In genomic region chr4:54213001-54213400, GRCh38 we compare ENCODE assay signal across 23 cellular contexts. TPM values are rescaled to one million over a fixed set of nuclear protein-coding genes. Genes with fewer than 3 reads are reported as not detected.
DNase-seq lines count a peak whose midpoint lies in the region; ATAC-seq, FAIRE-seq and TF ChIP-seq lines count a peak whose summit lies in the region.
"Had no signal": no experiment of that assay in that cellular context is flagged by ENCODE, and none has a peak within 500 bp of the region (broad histone marks: within the 10 kb centered on the region; RNA-seq: fewer than 3 reads in every experiment).

No MANE protein-coding gene starts in this region.

- DNase-seq in heart right ventricle (no peak), left cardiac atrium (no peak), cardiac fibroblast (ENCODE audit: low read depth in 2 of 2) (peak; percentile 20 to 50), keratinocyte (ENCODE audit: low read depth, low spot score) (no peak), cerebellar cortex (ENCODE audit: low spot score) (no peak), Caco-2 (no peak)
- DNase-seq in activated CD4-positive, alpha-beta T cell treated with anti-CD3 and anti-CD28 coated beads for 48 hours: no peak
- DNase-seq: 8988T; CD4-positive, alpha-beta memory T cell; DMS53; H9; KG1; NCI-H1105 treated with DMSO at 0.1 percent for 48 hours; NCI-H1694 treated with DMSO at 0.1 percent for 48 hours; NCI-H510A; NCI-H748 treated with DMSO at 0.1 percent for 48 hours; SHP77 had no signal

- no peak overlapping the region for H3K9ac ChIP-seq in keratinocyte (ENCODE audit: control insufficient read depth, extremely low read depth, insufficient read depth, low read length)
- H3K9ac ChIP-seq: BLaER1 had no signal

- POLR2A ChIA-PET in Caco-2 (lab: Charles Lee): interaction anchor here (1.1 kb wide), 1 partner anchor 12 kb away, joined by 4 read pairs; no protein-coding TSS in a partner anchor

- H3K27me3 ChIP-seq in heart right ventricle: peaks cover 0 to 16% (median 2%) of the 10 kb centered on the region in 7 donors
- no peaks in the 10 kb centered on the region for H3K27me3 ChIP-seq in keratinocyte (ENCODE audit: control insufficient read depth, extremely low read depth, insufficient read depth, low read length)
- no peaks in the 10 kb centered on the region for H3K27me3 ChIP-seq in Caco-2 (replicated peaks; ENCODE audit: control insufficient read depth, insufficient read depth, low read length)
- H3K27me3 ChIP-seq: BLaER1 had no signal

- peaks cover 0 to 16% (median 8%) of the 10 kb centered on the region in 9 donors for H3K4me1 ChIP-seq in heart right ventricle
- peaks cover 11% of the 10 kb centered on the region for H3K4me1 ChIP-seq in keratinocyte (ENCODE audit: control insufficient read depth, extremely low read depth, insufficient read depth, low read length)
- H3K4me1 ChIP-seq in Caco-2: peaks cover 36% of the 10 kb centered on the region
- H3K4me1 ChIP-seq: BLaER1 had no signal

- no peaks in the 10 kb centered on the region for H3K9me1 ChIP-seq in keratinocyte (ENCODE audit: control insufficient read depth, extremely low read depth, insufficient read depth, low read length)

- no TSS peak for BruUV-seq in Caco-2 (replicated peaks; lab: Mats Ljungman, UMichigan)

- H3K9me3 ChIP-seq in heart right ventricle (no peaks in the 10 kb centered on the region), keratinocyte (ENCODE audit: control insufficient read depth, low read depth, low read length) (no peaks in the 10 kb centered on the region), Caco-2 (no peaks in the 10 kb centered on the region)
- H3K9me3 ChIP-seq: BLaER1 had no signal

- no peaks in the 10 kb centered on the region for H3K79me2 ChIP-seq in keratinocyte (ENCODE audit: control insufficient read depth, insufficient read depth, low read length)

- intact Hi-C loops in heart right ventricle (cut with DNase I) (loop anchor here in 3 of 10 donors (10.0 kb wide), 3 partner anchors 118 to 508 kb away; partner anchors contain the start of gene CHIC2 (in 1 of the 3)), left cardiac atrium (cut with DNase I) (loop anchor here in 1 of 2 donors (10.0 kb wide), 1 partner anchor 148 kb away; the partner anchor contains the start of gene CHIC2), Caco-2 (cut with micrococcal nuclease; ENCODE audit: unreplicated experiment) (no loop called here)

- H3K36me3 ChIP-seq in heart right ventricle: no peaks in the 10 kb centered on the region
- no peaks in the 10 kb centered on the region for H3K36me3 ChIP-seq in keratinocyte (ENCODE audit: control insufficient read depth in 2 of 2, extremely low read depth in 1 of 2, insufficient read depth in 2 of 2, low read length in 2 of 2)
- H3K36me3 ChIP-seq in Caco-2 (ENCODE audit: control insufficient read depth, insufficient read depth, low read length): no peaks in the 10 kb centered on the region
- H3K36me3 ChIP-seq: BLaER1 had no signal

- no peaks in the 10 kb centered on the region for H3K4me1 Mint-ChIP-seq in Caco-2 (ENCODE audit: low read depth, unreplicated experiment)

- no peak overlapping the region for H3K27ac Mint-ChIP-seq in Caco-2 (ENCODE audit: unreplicated experiment)
- H3K27ac Mint-ChIP-seq: CD4-positive, alpha-beta memory T cell; H9 had no signal

- H3K9me3 Mint-ChIP-seq in Caco-2 (ENCODE audit: unreplicated experiment): peaks cover 11% of the 10 kb centered on the region

- no peaks in the 10 kb centered on the region for H3K27me3 Mint-ChIP-seq in Caco-2 (ENCODE audit: insufficient read depth, unreplicated experiment)

- 44% methylated on average over 3 of the region's 3 CpGs for WGBS in heart right ventricle, 2 donors

- dilution Hi-C loops in keratinocyte (cut with MboI; ENCODE audit: extremely low pct_ligation_motif_present, low sequenced_read_pairs): loop anchor here (25.0 kb wide), 1 partner anchor 276 kb away; no protein-coding TSS in a partner anchor

- H3K4me2 ChIP-seq in keratinocyte (ENCODE audit: control insufficient read depth, extremely low read depth, insufficient read depth, low read depth, low read length): no peak overlapping the region
- H3K4me2 ChIP-seq: BLaER1 had no signal

- H4K20me1 ChIP-seq in keratinocyte (ENCODE audit: control insufficient read depth, extremely low read depth, insufficient read depth, low read length): no peaks in the 10 kb centered on the region
- H4K20me1 ChIP-seq: BLaER1 had no signal

- H3K36me3 Mint-ChIP-seq in Caco-2 (ENCODE audit: insufficient read depth, unreplicated experiment): peaks cover 6% of the 10 kb centered on the region
- H3K36me3 Mint-ChIP-seq: CD4-positive, alpha-beta memory T cell had no signal

- CTCF ChIA-PET in Caco-2 (lab: Charles Lee): no interaction called here

- H3K27ac ChIP-seq in heart right ventricle (peak overlapping the region in 6 of 10 donors; percentile 22 to 80 (median 43)), keratinocyte (ENCODE audit: control insufficient read depth, insufficient read depth, low read length) (no peak overlapping the region)
- H3K27ac ChIP-seq: BLaER1 had no signal

- peak; percentile 32 for FAIRE-seq in keratinocyte (lab: Jason Lieb, UNC)
- FAIRE-seq: GM12891, HepG2, RCC 7860 had no signal

- no peak overlapping the region for H2AFZ ChIP-seq in keratinocyte (ENCODE audit: control insufficient read depth, low read length)

- no peak overlapping the region for H3K4me3 Mint-ChIP-seq in Caco-2 (ENCODE audit: unreplicated experiment)
- H3K4me3 Mint-ChIP-seq: CD4-positive, alpha-beta memory T cell; H9 had no signal

- H3K4me3 ChIP-seq in heart right ventricle: no peak overlapping the region
- H3K4me3 ChIP-seq in cardiac fibroblast (replicated peaks in 1 of 2; ENCODE audit: low read depth in 2 of 2, low read length in 2 of 2): no peak overlapping the region
- no peak overlapping the region for H3K4me3 ChIP-seq in keratinocyte (ENCODE audit: control insufficient read depth in 2 of 3, extremely low read depth in 1 of 3, insufficient read depth in 2 of 3, low read depth in 1 of 3, low read length in 3 of 3)
- no peak overlapping the region for H3K4me3 ChIP-seq in Caco-2 (ENCODE audit: low read depth, low read length)
- H3K4me3 ChIP-seq: BLaER1 had no signal

- TF ChIP-seq CTCF in heart right ventricle (IDR thresholded peaks at IDR 0.05) (no peak), cardiac fibroblast (IDR thresholded peaks at IDR 0.05; ENCODE audit: low read depth, low read length) (no peak), keratinocyte (optimal IDR thresholded peaks at IDR 0.05 in 1 of 3, IDR thresholded peaks at IDR 0.05 in 1 of 3, conservative IDR thresholded peaks at IDR 0.05 in 1 of 3; ENCODE audit: extremely low read depth in 1 of 3, insufficient read depth in 2 of 3, low read length in 3 of 3) (no peak), Caco-2 (IDR thresholded peaks at IDR 0.05; ENCODE audit: insufficient read depth in 1 of 2, low read depth in 1 of 2, low read length in 1 of 2, severe bottlenecking in 1 of 2, unreplicated experiment in 1 of 2) (no peak)

- ATAC-seq in heart right ventricle: no peak
- ATAC-seq in left cardiac atrium: no peak
- no peak for ATAC-seq in GM19452 (IDR thresholded peaks at IDR 0.05; ENCODE audit: unreplicated experiment)
- ATAC-seq: HepG2 had no signal

RNA-seq across cellular contexts. Expression of gene PDGFRA, which starts 16.1 kb away (rescaled TPM):
- total RNA-seq in heart right ventricle (10 to 100 TPM in 8 of 10 donors, 1 to 10 TPM in 2; 6.5 to 57.5 (median 14.7) TPM), left cardiac atrium (10 to 100 TPM; 57.4 to 67.9 TPM), Caco-2 (2022) (97.4 and 122 TPM in 2 replicates)
- polyA plus RNA-seq in heart right ventricle (10 to 100 TPM in 1 of 2 donors, 1 to 10 TPM in 1; 8.6 to 11.9 TPM), keratinocyte (0.22 to 0.40 TPM (median 0.27 TPM) in 3 replicates)
- polyA plus RNA-seq in keratinocyte (2011; ENCODE audit: low read depth): not detected
- 0.48 and 0.61 TPM in 2 replicates for polyA plus RNA-seq in keratinocyte (2011; cell fraction: cytosol; rRNA removed)
- 0.19 and 0.32 TPM in 2 replicates for polyA plus RNA-seq in keratinocyte (2011; cell fraction: nucleus; rRNA removed)
- polyA plus RNA-seq in keratinocyte (2012; ENCODE audit: low replicate concordance): 0.18 and 0.27 TPM in 2 replicates
- polyA minus RNA-seq in keratinocyte: 0.10 to 0.26 TPM in 2 of 3 replicates, not detected in the other
- polyA minus RNA-seq in keratinocyte (2011; cell fraction: cytosol; rRNA and poly(A)+ RNA removed): not detected
- polyA minus RNA-seq in keratinocyte (2011; cell fraction: nucleus; rRNA and poly(A)+ RNA removed): 0.62 TPM in 1 of 2 replicates, not detected in the other
- total RNA-seq: CD4-positive, alpha-beta memory T cell; OCI-LY7 had no signal
- polyA plus RNA-seq: CD4-positive, alpha-beta memory T cell; HepG2 had no signal

Comparison
In these comparisons a context has a peak if more than half of its experiments do, and no peak if none do; other contexts are left out.
1. DNase-seq: peak in cardiac fibroblast (2 of 2); none in heart right ventricle (0 of 2), left cardiac atrium (single experiment), keratinocyte (single experiment), activated CD4-positive, alpha-beta T cell treated with anti-CD3 and anti-CD28 coated beads for 48 hours (single experiment), cerebellar cortex (single experiment) and Caco-2 (0 of 2).